Comparison of ENCODE assay signal across 9 cellular contexts in genomic region chr6:28977351-28978136, GRCh38. TPM values are rescaled to one million over a fixed set of nuclear protein-coding genes. Genes with fewer than 3 reads are reported as not detected.
DNase-seq lines count a peak whose midpoint lies in the region; ATAC-seq and TF ChIP-seq lines count a peak whose summit lies in the region.
"Had no signal": no experiment of that assay in that cellular context is flagged by ENCODE, and none has a peak within 500 bp of the region (broad histone marks: within the 10 kb centered on the region; RNA-seq: fewer than 3 reads in every experiment).

No MANE protein-coding gene starts in this region.

- peaks cover 8% of the 10 kb centered on the region; the same call in 1 of the 2 replicates for H3K4me1 ChIP-seq in Caco-2

- BruUV-seq in Caco-2 (replicated peaks; lab: Mats Ljungman, UMichigan), result no TSS peak

- H3K27ac ChIP-seq in SK-N-MC, result peak overlapping the region; percentile 96
- H3K27ac ChIP-seq: KMS-11 had no signal

- POLR2A ChIA-PET in Caco-2 (lab: Charles Lee), result no interaction called here

- H3K9me3 Mint-ChIP-seq in effector memory CD8-positive, alpha-beta T cell, result no peaks in the 10 kb centered on the region
- H3K9me3 Mint-ChIP-seq in nephron progenitor cell (peaks cover 23% of the 10 kb centered on the region), Caco-2 (ENCODE audit: unreplicated experiment) (no peaks in the 10 kb centered on the region)

- no peak for ATAC-seq in effector memory CD8-positive, alpha-beta T cell (replicated peaks)
- ATAC-seq in HG03521 (IDR thresholded peaks at IDR 0.05; ENCODE audit: unreplicated experiment), result no peak

- H3K4me3 ChIP-seq in SK-N-MC (peak overlapping the region; percentile 80), Caco-2 (ENCODE audit: low read depth, low read length) (no peak overlapping the region)

- H3K36me3 ChIP-seq in SK-N-MC (ENCODE audit: insufficient read depth, low read length) (no peaks in the 10 kb centered on the region), Caco-2 (ENCODE audit: control insufficient read depth, insufficient read depth, low read length) (no peaks in the 10 kb centered on the region)

- H3K27me3 ChIP-seq in Caco-2 (replicated peaks; ENCODE audit: control insufficient read depth, insufficient read depth, low read length), result no peaks in the 10 kb centered on the region

- H3K4me3 Mint-ChIP-seq in effector memory CD8-positive, alpha-beta T cell, result peak overlapping the region; percentile 62 to 64
- H3K4me3 Mint-ChIP-seq in nephron progenitor cell (peak overlapping the region; percentile 64), Caco-2 (ENCODE audit: unreplicated experiment) (no peak overlapping the region)

- intact Hi-C loops in Caco-2 (cut with micrococcal nuclease; ENCODE audit: unreplicated experiment), result no loop called here

- CTCF ChIA-PET in Caco-2 (lab: Charles Lee), result no interaction called here

- peaks cover 26 to 36% of the 10 kb centered on the region in 2 donors for H3K4me1 Mint-ChIP-seq in effector memory CD8-positive, alpha-beta T cell (ENCODE audit: low read depth in 2 of 2)
- peaks cover 72% of the 10 kb centered on the region for H3K4me1 Mint-ChIP-seq in nephron progenitor cell
- peaks cover 25% of the 10 kb centered on the region for H3K4me1 Mint-ChIP-seq in Caco-2 (ENCODE audit: low read depth, unreplicated experiment)

- peaks cover 43 to 51% of the 10 kb centered on the region in 2 donors for H3K27me3 Mint-ChIP-seq in effector memory CD8-positive, alpha-beta T cell
- H3K27me3 Mint-ChIP-seq in nephron progenitor cell (ENCODE audit: low read depth, poor library complexity) (peaks cover 29% of the 10 kb centered on the region), Caco-2 (ENCODE audit: insufficient read depth, unreplicated experiment) (peaks cover 4% of the 10 kb centered on the region)

- H3K27ac Mint-ChIP-seq in effector memory CD8-positive, alpha-beta T cell, result no peak overlapping the region
- H3K27ac Mint-ChIP-seq in nephron progenitor cell (no peak overlapping the region), Caco-2 (ENCODE audit: unreplicated experiment) (no peak overlapping the region)

- H3K9me3 ChIP-seq in SK-N-MC (ENCODE audit: low read depth, low read length) (no peaks in the 10 kb centered on the region), Caco-2 (no peaks in the 10 kb centered on the region)

- peak overlapping the region; percentile 77 for H3K9ac ChIP-seq in SK-N-MC (ENCODE audit: insufficient read length)
- H3K9ac ChIP-seq: KMS-11 had no signal

- TF ChIP-seq CTCF in nephron progenitor cell (IDR thresholded peaks at IDR 0.05), result no peak
- TF ChIP-seq CTCF in Caco-2 (IDR thresholded peaks at IDR 0.05; ENCODE audit: insufficient read depth in 1 of 2, low read depth in 1 of 2, low read length in 1 of 2, severe bottlenecking in 1 of 2, unreplicated experiment in 1 of 2), result no peak

- H3K36me3 Mint-ChIP-seq in effector memory CD8-positive, alpha-beta T cell (ENCODE audit: insufficient read depth), result peaks cover 20% of the 10 kb centered on the region
- H3K36me3 Mint-ChIP-seq in nephron progenitor cell (ENCODE audit: low read depth) (peaks cover 18% of the 10 kb centered on the region), Caco-2 (ENCODE audit: insufficient read depth, unreplicated experiment) (peaks cover 19% of the 10 kb centered on the region)

- DNase-seq in GF-D8 (lab: John Stamatoyannopoulos, UW), result peak; percentile 61
- DNase-seq in SK-N-MC (ENCODE audit: low read depth, low spot score), result peak; percentile 92
- no peak for DNase-seq in effector memory CD8-positive, alpha-beta T cell
- DNase-seq in nephron progenitor cell, result no peak
- DNase-seq in Caco-2, result no peak
- no peak for DNase-seq in dedifferentiated amniotic fluid mesenchymal stem cell (ENCODE audit: extremely low spot score)
- no peak for DNase-seq in middle frontal gyrus (ENCODE audit: extremely low spot score, low spot score)

RNA-seq across cellular contexts. Expression of gene ZNF311, which starts 27.6 kb away (rescaled TPM):
- 1.8 and 2.9 TPM in 2 replicates for total RNA-seq in Caco-2 (2022)

RNA-seq across cellular contexts. Expression of gene TRIM27, which starts 53.8 kb away (rescaled TPM):
- total RNA-seq in Caco-2 (2022), result 47.6 and 48.7 TPM in 2 replicates

Comparison
In these comparisons a context has a peak if more than half of its experiments do, and no peak if none do; other contexts are left out.
1. DNase-seq: peak in GF-D8 (single experiment) and SK-N-MC (single experiment); none in effector memory CD8-positive, alpha-beta T cell (0 of 3), nephron progenitor cell (single experiment), Caco-2 (0 of 2), dedifferentiated amniotic fluid mesenchymal stem cell (single experiment) and middle frontal gyrus (single experiment).